Comparison of ENCODE assay signal across 8 cellular contexts in genomic region chr6:54474898-54475297, GRCh38.
"Had no signal": no experiment of that assay in that cellular context is flagged by ENCODE, and none has a peak within 500 bp of the region (broad histone marks: within the 10 kb centered on the region; RNA-seq: fewer than 3 reads in every experiment).

No MANE protein-coding gene starts in this region.

- ATAC-seq: GM12878 had no signal

- FAIRE-seq: G401.6, GM12878, GM12891, GM12892, GM18507, GM19239 had no signal

- DNase-seq: GDM1, GF-D8 had no signal

- H3K4me3 ChIP-seq: GM12878 had no signal
